In genomic region chr19:1206733-1207301, GRCh38 we compare ENCODE assay signal across 6 cellular contexts. TPM values are rescaled to one million over a fixed set of nuclear protein-coding genes. Genes with fewer than 3 reads are reported as not detected.
A peak's percentile ranks its signal among the peaks of the same experiment; 100 is the strongest.
DNase-seq lines count a peak whose midpoint lies in the region; ATAC-seq and TF ChIP-seq lines count a peak whose summit lies in the region.

No MANE protein-coding gene starts in this region.

- H3K9ac ChIP-seq in subcutaneous abdominal adipose tissue (ENCODE audit: low read length in 5 of 5), result peak overlapping the region; percentile 76 to 84 (median 82)

- H3K9me3 ChIP-seq in Caco-2, result no peaks in the 10 kb centered on the region
- no peaks in the 10 kb centered on the region for H3K9me3 ChIP-seq in T-helper 17 cell (ENCODE audit: control insufficient read depth, low read length, poor library complexity, severe bottlenecking)
- H3K9me3 ChIP-seq in left ventricle myocardium inferior (replicated peaks), result no peaks in the 10 kb centered on the region
- no peaks in the 10 kb centered on the region for H3K9me3 ChIP-seq in subcutaneous abdominal adipose tissue (ENCODE audit: control insufficient read depth in 5 of 5, low read length in 5 of 5)

- H3K36me3 Mint-ChIP-seq in Caco-2 (ENCODE audit: insufficient read depth, unreplicated experiment) (peaks cover 12% of the 10 kb centered on the region), T-helper 17 cell (ENCODE audit: low read depth) (no peaks in the 10 kb centered on the region)

- H3K27ac ChIP-seq in left ventricle myocardium inferior (replicated peaks) (peak overlapping the region; percentile 92), subcutaneous abdominal adipose tissue (ENCODE audit: low read depth, low read length) (peak overlapping the region; percentile 77)

- ATAC-seq in T-helper 17 cell (no peak), HG02852 (IDR thresholded peaks at IDR 0.05; ENCODE audit: unreplicated experiment) (no peak)

- H3K4me1 Mint-ChIP-seq in Caco-2 (ENCODE audit: low read depth, unreplicated experiment) (peaks cover 10% of the 10 kb centered on the region), T-helper 17 cell (peaks cover 31% of the 10 kb centered on the region)

- H3K27me3 ChIP-seq in Caco-2 (replicated peaks; ENCODE audit: control insufficient read depth, insufficient read depth, low read length) (no peaks in the 10 kb centered on the region), left ventricle myocardium inferior (ENCODE audit: low read depth) (no peaks in the 10 kb centered on the region), subcutaneous abdominal adipose tissue (ENCODE audit: control insufficient read depth in 5 of 5, insufficient read depth in 4 of 5, low read length in 5 of 5) (no peaks in the 10 kb centered on the region)

- intact Hi-C loops in Caco-2 (cut with micrococcal nuclease; ENCODE audit: unreplicated experiment), result no loop called here
- intact Hi-C loops in left ventricle myocardium inferior (cut with micrococcal nuclease), result no loop called here

- H3K9me3 Mint-ChIP-seq in Caco-2 (ENCODE audit: unreplicated experiment), result no peaks in the 10 kb centered on the region

- TF ChIP-seq CTCF in Caco-2 (IDR thresholded peaks at IDR 0.05; ENCODE audit: insufficient read depth in 1 of 2, low read depth in 1 of 2, low read length in 1 of 2, severe bottlenecking in 1 of 2, unreplicated experiment in 1 of 2) (no peak), left ventricle myocardium inferior (IDR thresholded peaks at IDR 0.05; ENCODE audit: borderline replicate concordance) (no peak)

- peak overlapping the region; percentile 71 for H3K4me3 ChIP-seq in Caco-2 (ENCODE audit: low read depth, low read length)
- peak overlapping the region; percentile 79 for H3K4me3 ChIP-seq in left ventricle myocardium inferior
- H3K4me3 ChIP-seq in subcutaneous abdominal adipose tissue (ENCODE audit: low read depth in 1 of 5, low read length in 5 of 5), result peak overlapping the region; percentile 64 to 75 (median 73)

- no peaks in the 10 kb centered on the region for H3K27me3 Mint-ChIP-seq in Caco-2 (ENCODE audit: insufficient read depth, unreplicated experiment)
- no peaks in the 10 kb centered on the region for H3K27me3 Mint-ChIP-seq in T-helper 17 cell

- H3K27ac Mint-ChIP-seq in Caco-2 (ENCODE audit: unreplicated experiment), result peak overlapping the region; percentile 77
- H3K27ac Mint-ChIP-seq in T-helper 17 cell, result peak overlapping the region; percentile 95

- CTCF ChIA-PET in Caco-2 (lab: Charles Lee), result no interaction called here

- TSS peak; percentile 48 for BruUV-seq in Caco-2 (replicated peaks; lab: Mats Ljungman, UMichigan)

- no peak for DNase-seq in Caco-2
- DNase-seq in T-helper 17 cell, result no peak
- DNase-seq in left ventricle myocardium inferior, result no peak
- DNase-seq in COLO829 (ENCODE audit: low spot score), result no peak

- POLR2A ChIA-PET in Caco-2 (lab: Charles Lee), result no interaction called here

- H3K4me3 Mint-ChIP-seq in Caco-2 (ENCODE audit: unreplicated experiment) (peak overlapping the region; percentile 88), T-helper 17 cell (peak overlapping the region; percentile 94)

- peaks cover 3% of the 10 kb centered on the region; the same call in 1 of the 2 replicates for H3K36me3 ChIP-seq in Caco-2 (ENCODE audit: control insufficient read depth, insufficient read depth, low read length)
- H3K36me3 ChIP-seq in left ventricle myocardium inferior, result peaks cover 14% of the 10 kb centered on the region
- H3K36me3 ChIP-seq in subcutaneous abdominal adipose tissue (ENCODE audit: control insufficient read depth in 5 of 5, insufficient read depth in 5 of 5, low read length in 5 of 5), result peaks cover 0 to 7% (median 3%) of the 10 kb centered on the region in 5 donors

- H3K4me1 ChIP-seq in Caco-2, result peaks cover 18% of the 10 kb centered on the region
- H3K4me1 ChIP-seq in left ventricle myocardium inferior, result peaks cover 63% of the 10 kb centered on the region
- peaks cover 7 to 74% (median 68%) of the 10 kb centered on the region in 5 donors for H3K4me1 ChIP-seq in subcutaneous abdominal adipose tissue (ENCODE audit: control insufficient read depth in 5 of 5, insufficient read depth in 5 of 5, low read length in 5 of 5)

RNA-seq across cellular contexts. Expression of gene STK11, which starts 1.2 kb away (rescaled TPM):
- total RNA-seq in Caco-2 (2022), result 56.7 and 58.1 TPM in 2 replicates
- total RNA-seq in T-helper 17 cell, result 10 to 100 TPM; 70.0 to 70.4 TPM
- total RNA-seq in left ventricle myocardium inferior, result 50.1 TPM

RNA-seq across cellular contexts. Expression of gene CBARP, which starts 31.0 kb away (rescaled TPM):
- total RNA-seq in Caco-2 (2022), result 7.3 and 9.7 TPM in 2 replicates
- not detected for total RNA-seq in T-helper 17 cell
- total RNA-seq in left ventricle myocardium inferior, result 0.96 TPM

RNA-seq across cellular contexts. Expression of gene SBNO2, which starts 32.7 kb away (rescaled TPM):
- total RNA-seq in Caco-2 (2022) (37.3 and 41.2 TPM in 2 replicates), T-helper 17 cell (100 to 1,000 TPM in 1 of 2 donors, 10 to 100 TPM in 1; 85.4 to 106 TPM), left ventricle myocardium inferior (16.9 TPM)

RNA-seq across cellular contexts. Expression of gene ATP5F1D, which starts 34.7 kb away (rescaled TPM):
- 126 and 140 TPM in 2 replicates for total RNA-seq in Caco-2 (2022)
- total RNA-seq in T-helper 17 cell, result 100 to 1,000 TPM; 104 to 115 TPM
- total RNA-seq in left ventricle myocardium inferior, result 501 TPM

RNA-seq across cellular contexts. Expression of gene MIDN, which starts 41.6 kb away (rescaled TPM):
- total RNA-seq in Caco-2 (2022), result 125 and 128 TPM in 2 replicates
- total RNA-seq in T-helper 17 cell, result 100 to 1,000 TPM in 1 of 2 donors, 10 to 100 TPM in 1; 87.1 to 113 TPM
- total RNA-seq in left ventricle myocardium inferior, result 60.5 TPM
